In the genomic region with DNA sequence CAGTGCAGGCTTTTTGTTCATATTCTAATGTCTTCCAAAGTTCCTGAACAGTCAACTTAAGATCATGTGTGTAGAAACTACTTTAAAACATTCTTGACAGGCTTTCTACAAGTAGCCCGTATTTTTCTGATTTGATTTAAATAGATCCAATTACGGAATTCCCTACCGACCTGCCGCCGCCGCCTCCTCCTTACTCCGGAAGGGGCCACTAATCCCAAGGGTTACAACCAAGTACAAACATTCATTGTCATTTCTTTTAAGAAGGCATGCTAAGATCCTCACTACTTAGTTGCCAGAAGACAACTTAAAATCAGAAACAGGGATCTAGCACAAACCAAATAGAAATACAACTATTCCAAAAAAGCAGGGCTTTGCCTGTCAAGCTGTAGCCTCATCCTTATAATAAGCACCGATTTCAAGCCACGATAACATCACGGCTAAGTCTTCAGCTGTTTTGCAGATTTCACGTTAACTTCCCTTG, we compare ENCODE assay signal across 8 cellular contexts. TPM values are rescaled to one million over a fixed set of nuclear protein-coding genes. Genes with fewer than 3 reads are reported as not detected.
DNase-seq lines count a peak whose midpoint lies in the region; ATAC-seq and TF ChIP-seq lines count a peak whose summit lies in the region.

No MANE protein-coding gene starts in this region.

- ATAC-seq in RWPE2 (ENCODE audit: low read depth) (peak; percentile 2; the same call in 1 of the 3 replicates), GM18498 (IDR thresholded peaks at IDR 0.05; ENCODE audit: unreplicated experiment) (no peak)

- H3K9me3 Mint-ChIP-seq in neural crest cell, result no peaks in the 10 kb centered on the region

- peaks cover 18% of the 10 kb centered on the region; the same call in 1 of the 2 replicates for H3K36me3 ChIP-seq in RWPE2 (ENCODE audit: low read depth)

- H3K27ac ChIP-seq in RWPE2 (ENCODE audit: poor library complexity, severe bottlenecking), result peak overlapping the region; percentile 77

- H3K4me1 ChIP-seq in RWPE2 (ENCODE audit: insufficient read depth, poor library complexity, severe bottlenecking), result peaks cover 10% of the 10 kb centered on the region

- no peaks in the 10 kb centered on the region for H3K27me3 ChIP-seq in RWPE2 (ENCODE audit: insufficient read depth, poor library complexity, severe bottlenecking)

- TF ChIP-seq CTCF in RWPE2 (IDR thresholded peaks at IDR 0.05; ENCODE audit: poor library complexity, severe bottlenecking) (no peak), epithelial cell of proximal tubule (conservative IDR thresholded peaks at IDR 0.05; ENCODE audit: low read depth, low read length) (peak; percentile 14), neural crest cell (conservative IDR thresholded peaks at IDR 0.05) (no peak)

- DNase-seq in NCI-H2107 treated with DMSO at 0.1 percent for 48 hours (lab: John Stamatoyannopoulos, UW; ENCODE audit: unreplicated experiment) (peak; percentile 4), NCI-H2107 (lab: John Stamatoyannopoulos, UW) (no peak), RWPE2 (ENCODE audit: low spot score) (no peak), epithelial cell of proximal tubule (ENCODE audit: low read depth) (peak; percentile 31), neural crest cell (ENCODE audit: low read depth, low spot score) (no peak), GDM1 (lab: John Stamatoyannopoulos, UW) (no peak), NCI-H1694 (lab: John Stamatoyannopoulos, UW) (no peak)

- peak overlapping the region; percentile 97 for H3K4me3 Mint-ChIP-seq in neural crest cell

- peak overlapping the region; percentile 99 for H3K27ac Mint-ChIP-seq in neural crest cell (ENCODE audit: unreplicated experiment)

- H3K4me1 Mint-ChIP-seq in neural crest cell, result peaks cover 40% of the 10 kb centered on the region

- H3K36me3 Mint-ChIP-seq in neural crest cell (ENCODE audit: low read depth), result peaks cover 9% of the 10 kb centered on the region

- no peaks in the 10 kb centered on the region for H3K9me3 ChIP-seq in RWPE2 (ENCODE audit: severe bottlenecking)

- H3K4me3 ChIP-seq in RWPE2 (ENCODE audit: severe bottlenecking) (peak overlapping the region; percentile 78), epithelial cell of proximal tubule (ENCODE audit: low read depth, low read length) (peak overlapping the region; percentile 72)

- peaks cover 4% of the 10 kb centered on the region for H3K27me3 Mint-ChIP-seq in neural crest cell (ENCODE audit: low read depth)

RNA-seq across cellular contexts. Expression of a gene that starts 0.8 kb away (rescaled TPM):
- total RNA-seq in epithelial cell of proximal tubule (12.3 and 21.2 TPM in 2 replicates), neural crest cell (72.4 and 80.5 TPM in 2 replicates)

RNA-seq across cellular contexts. Expression of a gene that starts 47.8 kb away (rescaled TPM):
- total RNA-seq in epithelial cell of proximal tubule (19.7 and 25.1 TPM in 2 replicates), neural crest cell (83.1 and 84.5 TPM in 2 replicates)

Comparison
In these comparisons a context has a peak if more than half of its experiments do, and no peak if none do; other contexts are left out.
1. DNase-seq: peak in NCI-H2107 treated with DMSO at 0.1 percent for 48 hours (single experiment) and epithelial cell of proximal tubule (single experiment); none in NCI-H2107 (single experiment), RWPE2 (single experiment), neural crest cell (single experiment), GDM1 (single experiment) and NCI-H1694 (single experiment).